1 cellular context compared by ENCODE assay signal in genomic region chr16:46621006-46621629, GRCh38.
TF ChIP-seq lines count a peak whose summit lies in the region.

TSS of gene SHCBP1 (minus strand) at chr16:46621379. CDS start at chr16:46621359, 20 bp downstream.

TF ChIP-seq in K562, 482 proteins besides CTCF, POLR2A, EP300 and RAD21 (continued from another document and continues in another):
- no peak for TF ChIP-seq ZBTB40 (IDR thresholded peaks at IDR 0.05)
- no peak for TF ChIP-seq ZBTB40 (CRISPR knock-in tag; IDR thresholded peaks at IDR 0.05)
- no peak for TF ChIP-seq TCF15 (CRISPR knock-in tag; IDR thresholded peaks at IDR 0.05)
- peak; percentile 46; the same call in 1 of the 2 replicates for TF ChIP-seq E2F5 (CRISPR knock-in tag; IDR thresholded peaks at IDR 0.05)
- TF ChIP-seq PKNOX1 (IDR thresholded peaks at IDR 0.05), result peak; percentile 87
- TF ChIP-seq IRF1 (CRISPR knock-in tag; IDR thresholded peaks at IDR 0.05; ENCODE audit: borderline replicate concordance), result no peak
- TF ChIP-seq NRF1 (conservative IDR thresholded peaks at IDR 0.05 in 1 of 2, IDR thresholded peaks at IDR 0.05 in 1 of 2), result peak; percentile 42 to 50; a peak in 3 of 4 replicates
- TF ChIP-seq PRPF4 (IDR thresholded peaks at IDR 0.05; ENCODE audit: insufficient read depth, low read depth, low read length, poor library complexity, severe bottlenecking), result no peak
- peak; percentile 99 for TF ChIP-seq SAP30 (IDR thresholded peaks at IDR 0.05; ENCODE audit: borderline replicate concordance, insufficient read depth, low read depth, low read length, poor library complexity, severe bottlenecking)
- TF ChIP-seq ZNF175 (CRISPR knock-in tag; IDR thresholded peaks at IDR 0.05; ENCODE audit: low read depth), result no peak
- TF ChIP-seq SMAD1 (IDR thresholded peaks at IDR 0.05; ENCODE audit: low read depth, low read length, partially characterized antibody), result no peak
- no peak for TF ChIP-seq ZNF24 (IDR thresholded peaks at IDR 0.05)
- TF ChIP-seq PYGO2 (tag; IDR thresholded peaks at IDR 0.05), result no peak
- no peak for TF ChIP-seq ETV6 (IDR thresholded peaks at IDR 0.05; ENCODE audit: borderline replicate concordance in 1 of 2, low read depth in 2 of 2, low read length in 1 of 2)
- TF ChIP-seq ETV6 (CRISPR knock-in tag; IDR thresholded peaks at IDR 0.05; ENCODE audit: borderline replicate concordance), result peak; percentile 59; the same call in 1 of the 2 replicates
- TF ChIP-seq TFAM (CRISPR knock-in tag; conservative IDR thresholded peaks at IDR 0.05), result no peak
- TF ChIP-seq ZC3H11A (IDR thresholded peaks at IDR 0.05; ENCODE audit: low read depth, low read length), result no peak
- TF ChIP-seq TGIF2 (CRISPR knock-in tag; IDR thresholded peaks at IDR 0.05), result no peak
- TF ChIP-seq NCOR1 (IDR thresholded peaks at IDR 0.05), result no peak
- TF ChIP-seq HNRNPL (IDR thresholded peaks at IDR 0.05; ENCODE audit: low read depth, low read length), result 0 out of 2 replicates have a peak, but pooled peaks have one; percentile 25
- TF ChIP-seq POLR2B (IDR thresholded peaks at IDR 0.05; ENCODE audit: low read depth, partially characterized antibody), result peak; percentile 86
- no peak for TF ChIP-seq MLLT1 (IDR thresholded peaks at IDR 0.05)
- TF ChIP-seq VEZF1 (CRISPR knock-in tag; IDR thresholded peaks at IDR 0.05), result peak; percentile 96
- TF ChIP-seq ZNF699 (CRISPR knock-in tag; IDR thresholded peaks at IDR 0.05; ENCODE audit: insufficient replicate concordance), result no peak
- no peak for TF ChIP-seq TOE1 (IDR thresholded peaks at IDR 0.05; ENCODE audit: borderline replicate concordance)
- no peak for TF ChIP-seq TOE1 (CRISPR knock-in tag; IDR thresholded peaks at IDR 0.05; ENCODE audit: borderline replicate concordance, low read depth)
- peak; percentile 35; the same call in 1 of the 2 replicates for TF ChIP-seq GABPB1 (CRISPR knock-in tag; IDR thresholded peaks at IDR 0.05)
- TF ChIP-seq RBFOX2 (IDR thresholded peaks at IDR 0.05; ENCODE audit: low read depth, low read length), result peak; percentile 99
- TF ChIP-seq GTF2F1 (IDR thresholded peaks at IDR 0.05; ENCODE audit: low read depth, low read length), result 0 out of 2 replicates have a peak, but pooled peaks have one; percentile 69
- peak in 1 of 2 experiments; percentile 31; a peak in 1 of 4 replicates for TF ChIP-seq FOXK2 (conservative IDR thresholded peaks at IDR 0.05 in 1 of 2, IDR thresholded peaks at IDR 0.05 in 1 of 2; ENCODE audit: low read depth in 2 of 2)
- no peak for TF ChIP-seq MCM2 (IDR thresholded peaks at IDR 0.05; ENCODE audit: low read depth)
- no peak for TF ChIP-seq PCBP1 (IDR thresholded peaks at IDR 0.05; ENCODE audit: low read depth, low read length, poor library complexity, severe bottlenecking)
- no peak for TF ChIP-seq HINFP (tag; conservative IDR thresholded peaks at IDR 0.05; ENCODE audit: low read depth)
- no peak for TF ChIP-seq TEAD4 (IDR thresholded peaks at IDR 0.05; ENCODE audit: low read length)
- TF ChIP-seq TEAD4 (CRISPR knock-in tag; IDR thresholded peaks at IDR 0.05; ENCODE audit: borderline replicate concordance), result no peak
- no peak for TF ChIP-seq ETV5 (CRISPR knock-in tag; IDR thresholded peaks at IDR 0.05; ENCODE audit: low read depth)
- TF ChIP-seq CBFA2T2 (conservative IDR thresholded peaks at IDR 0.05), result no peak
- 0 out of 2 replicates have a peak, but pooled peaks have one; percentile 22 for TF ChIP-seq CHD2 (IDR thresholded peaks at IDR 0.05; ENCODE audit: low read depth, low read length)
- peak; percentile 46; the same call in 1 of the 2 replicates for TF ChIP-seq THAP12 (CRISPR knock-in tag; IDR thresholded peaks at IDR 0.05)
- no peak for TF ChIP-seq CCAR2 (IDR thresholded peaks at IDR 0.05; ENCODE audit: low read depth, low read length)
- TF ChIP-seq KLF1 (tag; IDR thresholded peaks at IDR 0.05), result no peak
- TF ChIP-seq NFXL1 (CRISPR knock-in tag; IDR thresholded peaks at IDR 0.05), result no peak
- TF ChIP-seq BRD4 (IDR thresholded peaks at IDR 0.05), result peak; percentile 65; the same call in 1 of the 2 replicates
- no peak for TF ChIP-seq ZNF239 (CRISPR knock-in tag; IDR thresholded peaks at IDR 0.05)
- no peak for TF ChIP-seq ZNF507 (tag; conservative IDR thresholded peaks at IDR 0.05)
- no peak for TF ChIP-seq ZNF76 (CRISPR knock-in tag; IDR thresholded peaks at IDR 0.05; ENCODE audit: borderline replicate concordance)
- peak; percentile 18; the same call in 1 of the 2 replicates for TF ChIP-seq ATF1 (CRISPR knock-in tag; IDR thresholded peaks at IDR 0.05)
- TF ChIP-seq ATF1 (tag; IDR thresholded peaks at IDR 0.05), result peak; percentile 95
- TF ChIP-seq ZNF444 (CRISPR knock-in tag; IDR thresholded peaks at IDR 0.05), result no peak
